In genomic region chr4:83121246-83121645, GRCh38 we compare ENCODE assay signal across 29 cellular contexts. TPM values are rescaled to one million over a fixed set of nuclear protein-coding genes. Genes with fewer than 3 reads are reported as not detected.
"Had no signal": no experiment of that assay in that cellular context is flagged by ENCODE, and none has a peak within 500 bp of the region (broad histone marks: within the 10 kb centered on the region; RNA-seq: fewer than 3 reads in every experiment).

No MANE protein-coding gene starts in this region.

- H3K4me3 ChIP-seq: body of pancreas, esophagus squamous epithelium, gastroesophageal sphincter, heart right ventricle had no signal

- H3K4me1 ChIP-seq: body of pancreas, esophagus squamous epithelium, gastroesophageal sphincter had no signal

- H3K27ac ChIP-seq: body of pancreas, epithelial cell of prostate, esophagus squamous epithelium, gastroesophageal sphincter, heart right ventricle had no signal

- DNase-seq: activated CD4-positive, alpha-beta memory T cell treated with anti-CD3 and anti-CD28 coated beads, Interleukin-2, amount 10 ng/mL, durations not matched to agents 7 days and 5 days; activated CD4-positive, alpha-beta T cell treated with anti-CD3 and anti-CD28 coated beads for 36 hours; activated CD4-positive, alpha-beta T cell treated with anti-CD3 and anti-CD28 coated beads, Interleukin-2, amount 10 ng/mL, durations not matched to agents 24 days and 14 days; activated CD4-positive, CD25-positive, alpha-beta regulatory T cell; activated CD4-positive, CD25-positive, alpha-beta regulatory T cell treated with anti-CD3 and anti-CD28 coated beads, Interleukin-2, amount 50 U/mL, for 72 hours; activated CD8-positive, alpha-beta memory T cell treated with anti-CD3 and anti-CD28 coated beads, Interleukin-2, amount 50 U/mL, for 48 hours; activated gamma-delta T cell; activated naive CD4-positive, alpha-beta T cell; activated naive CD4-positive, alpha-beta T cell treated with anti-CD3 and anti-CD28 coated beads, Interleukin-2, amount 50 U/mL, for 16 hours; activated T-cell treated with anti-CD3 and anti-CD28 coated beads for 4 hours; activated T-cell treated with anti-CD3 and anti-CD28 coated beads, Interleukin-2, amount 50 U/mL, for 24 hours; activated T-cell treated with anti-CD3 and anti-CD28 coated beads, Interleukin-2, amount 50 U/mL, for 72 hours; amygdala; aorta; body of pancreas; caudate nucleus; effector CD8-positive, alpha-beta T cell; esophagus squamous epithelium; foreskin melanocyte; heart right ventricle; T-helper 1 cell; T-helper 17 cell; T1000 had no signal

- ATAC-seq: activated CD4-positive, alpha-beta T cell treated with anti-CD3 and anti-CD28 coated beads for 36 hours; activated T-cell treated with anti-CD3 and anti-CD28 coated beads, Interleukin-2, amount 50 U/mL, for 72 hours; body of pancreas; gastroesophageal sphincter; heart right ventricle; T-helper 17 cell had no signal

- H3K27me3 ChIP-seq: body of pancreas, esophagus squamous epithelium, gastroesophageal sphincter, heart right ventricle had no signal

- H3K9me3 ChIP-seq: body of pancreas, esophagus squamous epithelium had no signal

- FAIRE-seq: colon, endometrium, endothelial cell of umbilical vein had no signal

- H3K36me3 ChIP-seq: esophagus squamous epithelium, gastroesophageal sphincter, heart right ventricle had no signal

RNA-seq across cellular contexts. Expression of gene PLAC8, which starts 6.7 kb away (rescaled TPM):
- total RNA-seq: chondrocyte had no signal
